In genomic region chr2:52532956-52533355, GRCh38 we compare ENCODE assay signal across 28 cellular contexts.
"Had no signal": no experiment of that assay in that cellular context is flagged by ENCODE, and none has a peak within 500 bp of the region (broad histone marks: within the 10 kb centered on the region; RNA-seq: fewer than 3 reads in every experiment).

No MANE protein-coding gene starts in this region.

- H3K4me3 ChIP-seq: left lung, lower lobe of right lung, pancreas, prostate gland, skin epidermis, stomach, thoracic aorta, tibial artery, uterus had no signal

- H3K9me3 ChIP-seq: left lung, lower lobe of right lung, pancreas, prostate gland, stomach, thoracic aorta, tibial artery, uterus had no signal

- H3K36me3 Mint-ChIP-seq: immature natural killer cell; mesothelial cell of epicardium; naive B cell; natural killer cell; stimulated activated naive B cell treated with anti-CD40 and anti-IgM and Interleukin-4, amounts not matched to agents 10 μg/mL and 1 μg/mL and 100 μg/mL, for 72 hours; type B pancreatic cell had no signal

- H3K27ac ChIP-seq: left lung, lower lobe of right lung, pancreas, prostate gland, skin epidermis, stomach, thoracic aorta, tibial artery, uterus had no signal

- H3K4me3 Mint-ChIP-seq: immature natural killer cell; mesothelial cell of epicardium; naive B cell; natural killer cell; stimulated activated naive B cell treated with anti-CD40 and anti-IgM and Interleukin-4, amounts not matched to agents 10 μg/mL and 1 μg/mL and 100 μg/mL, for 72 hours; type B pancreatic cell had no signal

- H3K4me1 ChIP-seq: left lung, lower lobe of right lung, pancreas, prostate gland, stomach, tibial artery, uterus had no signal

- DNase-seq: hypothalamus; immature natural killer cell; kidney; left colon; left lung; lower lobe of right lung; mammary epithelial cell; mesenchymal stem cell; naive B cell; natural killer cell; pancreas; posterior cingulate gyrus; retina; right cardiac atrium; stimulated activated CD4-positive, alpha-beta T cell treated with anti-CD3 and anti-CD28 coated beads, Interleukin-12 subunit alpha, Interleukin-12 subunit beta, amount 100 ng/mL, for 4 hours; stimulated activated CD4-positive, alpha-beta T cell treated with anti-CD3 and anti-CD28 coated beads, Interleukin-15, amount 100 ng/mL, for 24 hours; stimulated activated CD4-positive, alpha-beta T cell treated with anti-CD3 and anti-CD28 coated beads, Interleukin-2, amount 100 ng/mL, for 24 hours; stimulated activated CD4-positive, alpha-beta T cell treated with anti-CD3 and anti-CD28 coated beads, Interleukin-4, amount 100 ng/mL, for 1 hour; stimulated activated naive B cell treated with anti-CD40 and anti-IgM and Interleukin-4, amounts not matched to agents 10 μg/mL and 1 μg/mL and 100 μg/mL, for 72 hours; stimulated activated naive CD8-positive, alpha-beta T cell treated with anti-CD3 and anti-CD28 coated beads, Interleukin-15, Interleukin-2, amounts not matched to agents 100 U/mL and 50 U/mL, for 24 hours; stomach; tibial artery; uterus had no signal

- H3K27ac Mint-ChIP-seq: immature natural killer cell; mesothelial cell of epicardium; naive B cell; natural killer cell; stimulated activated naive B cell treated with anti-CD40 and anti-IgM and Interleukin-4, amounts not matched to agents 10 μg/mL and 1 μg/mL and 100 μg/mL, for 72 hours; type B pancreatic cell had no signal

- H3K36me3 ChIP-seq: left lung, lower lobe of right lung, pancreas, prostate gland, stomach, thoracic aorta, tibial artery, uterus had no signal

- H3K9me3 Mint-ChIP-seq: mesothelial cell of epicardium, type B pancreatic cell had no signal

- H3K27me3 Mint-ChIP-seq: naive B cell; stimulated activated naive B cell treated with anti-CD40 and anti-IgM and Interleukin-4, amounts not matched to agents 10 μg/mL and 1 μg/mL and 100 μg/mL, for 72 hours; type B pancreatic cell had no signal

- H3K27me3 ChIP-seq: left lung, pancreas, stomach, tibial artery, uterus had no signal

- H3K4me1 Mint-ChIP-seq: immature natural killer cell; mesothelial cell of epicardium; naive B cell; natural killer cell; stimulated activated naive B cell treated with anti-CD40 and anti-IgM and Interleukin-4, amounts not matched to agents 10 μg/mL and 1 μg/mL and 100 μg/mL, for 72 hours had no signal
